In genomic region chr1:7225711-7226505, GRCh38 we compare ENCODE assay signal across 20 cellular contexts.
"Had no signal": no experiment of that assay in that cellular context is flagged by ENCODE, and none has a peak within 500 bp of the region (broad histone marks: within the 10 kb centered on the region; RNA-seq: fewer than 3 reads in every experiment).

No MANE protein-coding gene starts in this region.

- H3K27ac ChIP-seq: brain microvascular endothelial cell, esophagus squamous epithelium, heart right ventricle, left lung, ovary, tibial nerve had no signal

- H3K36me3 ChIP-seq: brain microvascular endothelial cell, esophagus squamous epithelium, heart right ventricle, left lung, ovary, tibial nerve had no signal

- H3K27me3 ChIP-seq: brain microvascular endothelial cell, left lung, ovary, tibial nerve had no signal

- H3K4me3 ChIP-seq: esophagus squamous epithelium, heart right ventricle, left lung, lung, ovary, tibial nerve had no signal

- DNase-seq: activated CD4-positive, alpha-beta T cell treated with anti-CD3 and anti-CD28 coated beads for 4 hours; activated CD4-positive, alpha-beta T cell treated with anti-CD3 and anti-CD28 coated beads, Interleukin-2, amount 50 U/mL, for 48 hours; activated CD4-positive, CD25-positive, alpha-beta regulatory T cell; activated CD8-positive, alpha-beta memory T cell treated with anti-CD3 and anti-CD28 coated beads, Interleukin-2, amount 50 U/mL, for 4 hours; activated gamma-delta T cell; activated naive CD4-positive, alpha-beta T cell treated with anti-CD3 and anti-CD28 coated beads, Interleukin-2, amount 10 ng/mL, durations not matched to agents 7 days and 5 days; activated naive CD8-positive, alpha-beta T cell treated with anti-CD3 and anti-CD28 coated beads, Interleukin-2, amount 10 ng/mL, durations not matched to agents 7 days and 5 days; activated T-cell treated with anti-CD3 and anti-CD28 coated beads, Interleukin-2, amount 50 U/mL, for 1 hour; amniotic stem cell; brain microvascular endothelial cell; esophagus squamous epithelium; foreskin melanocyte; heart right ventricle; left lung; ovary; retina; stimulated activated naive CD4-positive, alpha-beta T cell treated with Interleukin-2 at 50 U/mL for 16 hours; T-helper 17 cell had no signal

- H3K4me1 ChIP-seq: esophagus squamous epithelium, heart right ventricle, left lung, tibial nerve had no signal

- H3K9me3 ChIP-seq: esophagus squamous epithelium, heart right ventricle, left lung, ovary, tibial nerve had no signal
